ENCODE assay signal across 1 cellular context in the genomic region with DNA sequence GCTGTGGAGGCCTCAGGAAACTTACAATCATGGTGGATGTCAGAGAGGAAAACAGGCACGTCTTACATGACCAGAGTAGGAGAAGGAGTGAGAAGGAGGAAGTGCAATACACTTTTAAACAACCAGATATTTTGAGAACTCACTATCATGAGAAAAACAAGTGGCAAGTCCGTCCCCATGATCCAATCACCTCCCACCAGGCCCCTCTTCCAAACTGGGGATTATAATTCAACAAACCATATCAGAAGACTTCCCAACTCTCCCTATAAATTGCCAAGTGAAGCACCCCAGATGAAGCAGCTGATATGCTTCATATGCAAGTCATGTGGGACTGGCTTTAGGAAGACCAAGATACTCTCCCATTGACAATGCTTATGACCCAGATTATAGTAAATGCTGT.
TF ChIP-seq lines count a peak whose summit lies in the region.

No MANE protein-coding gene starts in this region.

TF ChIP-seq in K562, 482 proteins besides CTCF, POLR2A, EP300 and RAD21:
- peak; percentile 35; the same call in 1 of the 2 replicates for TF ChIP-seq L3MBTL2 (IDR thresholded peaks at IDR 0.05)
- no peak for TF ChIP-seq ZNF3 (CRISPR knock-in tag; IDR thresholded peaks at IDR 0.05)
- 0 out of 2 replicates have a peak, but pooled peaks have one; percentile 24 for TF ChIP-seq CXXC5 (CRISPR knock-in tag; IDR thresholded peaks at IDR 0.05)
- peak; percentile 76; the same call in 1 of the 2 replicates for TF ChIP-seq SPI1 (IDR thresholded peaks at IDR 0.05; ENCODE audit: borderline replicate concordance, low read depth, low read length)
- 0 out of 2 replicates have a peak, but pooled peaks have one; percentile 21 for TF ChIP-seq ATF4 (CRISPR knock-in tag; IDR thresholded peaks at IDR 0.05)
- TF ChIP-seq, protein P1, sequence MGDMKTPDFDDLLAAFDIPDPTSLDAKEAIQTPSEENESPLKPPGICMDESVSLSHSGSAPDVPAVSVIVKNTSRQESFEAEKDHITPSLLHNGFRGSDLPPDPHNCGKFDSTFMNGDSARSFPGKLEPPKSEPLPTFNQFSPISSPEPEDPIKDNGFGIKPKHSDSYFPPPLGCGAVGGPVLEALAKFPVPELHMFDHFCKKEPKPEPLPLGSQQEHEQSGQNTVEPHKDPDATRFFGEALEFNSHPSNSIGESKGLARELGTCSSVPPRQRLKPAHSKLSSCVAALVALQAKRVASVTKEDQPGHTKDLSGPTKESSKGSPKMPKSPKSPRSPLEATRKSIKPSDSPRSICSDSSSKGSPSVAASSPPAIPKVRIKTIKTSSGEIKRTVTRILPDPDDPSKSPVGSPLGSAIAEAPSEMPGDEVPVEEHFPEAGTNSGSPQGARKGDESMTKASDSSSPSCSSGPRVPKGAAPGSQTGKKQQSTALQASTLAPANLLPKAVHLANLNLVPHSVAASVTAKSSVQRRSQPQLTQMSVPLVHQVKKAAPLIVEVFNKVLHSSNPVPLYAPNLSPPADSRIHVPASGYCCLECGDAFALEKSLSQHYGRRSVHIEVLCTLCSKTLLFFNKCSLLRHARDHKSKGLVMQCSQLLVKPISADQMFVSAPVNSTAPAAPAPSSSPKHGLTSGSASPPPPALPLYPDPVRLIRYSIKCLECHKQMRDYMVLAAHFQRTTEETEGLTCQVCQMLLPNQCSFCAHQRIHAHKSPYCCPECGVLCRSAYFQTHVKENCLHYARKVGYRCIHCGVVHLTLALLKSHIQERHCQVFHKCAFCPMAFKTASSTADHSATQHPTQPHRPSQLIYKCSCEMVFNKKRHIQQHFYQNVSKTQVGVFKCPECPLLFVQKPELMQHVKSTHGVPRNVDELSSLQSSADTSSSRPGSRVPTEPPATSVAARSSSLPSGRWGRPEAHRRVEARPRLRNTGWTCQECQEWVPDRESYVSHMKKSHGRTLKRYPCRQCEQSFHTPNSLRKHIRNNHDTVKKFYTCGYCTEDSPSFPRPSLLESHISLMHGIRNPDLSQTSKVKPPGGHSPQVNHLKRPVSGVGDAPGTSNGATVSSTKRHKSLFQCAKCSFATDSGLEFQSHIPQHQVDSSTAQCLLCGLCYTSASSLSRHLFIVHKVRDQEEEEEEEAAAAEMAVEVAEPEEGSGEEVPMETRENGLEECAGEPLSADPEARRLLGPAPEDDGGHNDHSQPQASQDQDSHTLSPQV (IDR thresholded peaks at IDR 0.05): 0 out of 2 replicates have a peak, but pooled peaks have one; percentile 36
- TF ChIP-seq, protein P2, sequence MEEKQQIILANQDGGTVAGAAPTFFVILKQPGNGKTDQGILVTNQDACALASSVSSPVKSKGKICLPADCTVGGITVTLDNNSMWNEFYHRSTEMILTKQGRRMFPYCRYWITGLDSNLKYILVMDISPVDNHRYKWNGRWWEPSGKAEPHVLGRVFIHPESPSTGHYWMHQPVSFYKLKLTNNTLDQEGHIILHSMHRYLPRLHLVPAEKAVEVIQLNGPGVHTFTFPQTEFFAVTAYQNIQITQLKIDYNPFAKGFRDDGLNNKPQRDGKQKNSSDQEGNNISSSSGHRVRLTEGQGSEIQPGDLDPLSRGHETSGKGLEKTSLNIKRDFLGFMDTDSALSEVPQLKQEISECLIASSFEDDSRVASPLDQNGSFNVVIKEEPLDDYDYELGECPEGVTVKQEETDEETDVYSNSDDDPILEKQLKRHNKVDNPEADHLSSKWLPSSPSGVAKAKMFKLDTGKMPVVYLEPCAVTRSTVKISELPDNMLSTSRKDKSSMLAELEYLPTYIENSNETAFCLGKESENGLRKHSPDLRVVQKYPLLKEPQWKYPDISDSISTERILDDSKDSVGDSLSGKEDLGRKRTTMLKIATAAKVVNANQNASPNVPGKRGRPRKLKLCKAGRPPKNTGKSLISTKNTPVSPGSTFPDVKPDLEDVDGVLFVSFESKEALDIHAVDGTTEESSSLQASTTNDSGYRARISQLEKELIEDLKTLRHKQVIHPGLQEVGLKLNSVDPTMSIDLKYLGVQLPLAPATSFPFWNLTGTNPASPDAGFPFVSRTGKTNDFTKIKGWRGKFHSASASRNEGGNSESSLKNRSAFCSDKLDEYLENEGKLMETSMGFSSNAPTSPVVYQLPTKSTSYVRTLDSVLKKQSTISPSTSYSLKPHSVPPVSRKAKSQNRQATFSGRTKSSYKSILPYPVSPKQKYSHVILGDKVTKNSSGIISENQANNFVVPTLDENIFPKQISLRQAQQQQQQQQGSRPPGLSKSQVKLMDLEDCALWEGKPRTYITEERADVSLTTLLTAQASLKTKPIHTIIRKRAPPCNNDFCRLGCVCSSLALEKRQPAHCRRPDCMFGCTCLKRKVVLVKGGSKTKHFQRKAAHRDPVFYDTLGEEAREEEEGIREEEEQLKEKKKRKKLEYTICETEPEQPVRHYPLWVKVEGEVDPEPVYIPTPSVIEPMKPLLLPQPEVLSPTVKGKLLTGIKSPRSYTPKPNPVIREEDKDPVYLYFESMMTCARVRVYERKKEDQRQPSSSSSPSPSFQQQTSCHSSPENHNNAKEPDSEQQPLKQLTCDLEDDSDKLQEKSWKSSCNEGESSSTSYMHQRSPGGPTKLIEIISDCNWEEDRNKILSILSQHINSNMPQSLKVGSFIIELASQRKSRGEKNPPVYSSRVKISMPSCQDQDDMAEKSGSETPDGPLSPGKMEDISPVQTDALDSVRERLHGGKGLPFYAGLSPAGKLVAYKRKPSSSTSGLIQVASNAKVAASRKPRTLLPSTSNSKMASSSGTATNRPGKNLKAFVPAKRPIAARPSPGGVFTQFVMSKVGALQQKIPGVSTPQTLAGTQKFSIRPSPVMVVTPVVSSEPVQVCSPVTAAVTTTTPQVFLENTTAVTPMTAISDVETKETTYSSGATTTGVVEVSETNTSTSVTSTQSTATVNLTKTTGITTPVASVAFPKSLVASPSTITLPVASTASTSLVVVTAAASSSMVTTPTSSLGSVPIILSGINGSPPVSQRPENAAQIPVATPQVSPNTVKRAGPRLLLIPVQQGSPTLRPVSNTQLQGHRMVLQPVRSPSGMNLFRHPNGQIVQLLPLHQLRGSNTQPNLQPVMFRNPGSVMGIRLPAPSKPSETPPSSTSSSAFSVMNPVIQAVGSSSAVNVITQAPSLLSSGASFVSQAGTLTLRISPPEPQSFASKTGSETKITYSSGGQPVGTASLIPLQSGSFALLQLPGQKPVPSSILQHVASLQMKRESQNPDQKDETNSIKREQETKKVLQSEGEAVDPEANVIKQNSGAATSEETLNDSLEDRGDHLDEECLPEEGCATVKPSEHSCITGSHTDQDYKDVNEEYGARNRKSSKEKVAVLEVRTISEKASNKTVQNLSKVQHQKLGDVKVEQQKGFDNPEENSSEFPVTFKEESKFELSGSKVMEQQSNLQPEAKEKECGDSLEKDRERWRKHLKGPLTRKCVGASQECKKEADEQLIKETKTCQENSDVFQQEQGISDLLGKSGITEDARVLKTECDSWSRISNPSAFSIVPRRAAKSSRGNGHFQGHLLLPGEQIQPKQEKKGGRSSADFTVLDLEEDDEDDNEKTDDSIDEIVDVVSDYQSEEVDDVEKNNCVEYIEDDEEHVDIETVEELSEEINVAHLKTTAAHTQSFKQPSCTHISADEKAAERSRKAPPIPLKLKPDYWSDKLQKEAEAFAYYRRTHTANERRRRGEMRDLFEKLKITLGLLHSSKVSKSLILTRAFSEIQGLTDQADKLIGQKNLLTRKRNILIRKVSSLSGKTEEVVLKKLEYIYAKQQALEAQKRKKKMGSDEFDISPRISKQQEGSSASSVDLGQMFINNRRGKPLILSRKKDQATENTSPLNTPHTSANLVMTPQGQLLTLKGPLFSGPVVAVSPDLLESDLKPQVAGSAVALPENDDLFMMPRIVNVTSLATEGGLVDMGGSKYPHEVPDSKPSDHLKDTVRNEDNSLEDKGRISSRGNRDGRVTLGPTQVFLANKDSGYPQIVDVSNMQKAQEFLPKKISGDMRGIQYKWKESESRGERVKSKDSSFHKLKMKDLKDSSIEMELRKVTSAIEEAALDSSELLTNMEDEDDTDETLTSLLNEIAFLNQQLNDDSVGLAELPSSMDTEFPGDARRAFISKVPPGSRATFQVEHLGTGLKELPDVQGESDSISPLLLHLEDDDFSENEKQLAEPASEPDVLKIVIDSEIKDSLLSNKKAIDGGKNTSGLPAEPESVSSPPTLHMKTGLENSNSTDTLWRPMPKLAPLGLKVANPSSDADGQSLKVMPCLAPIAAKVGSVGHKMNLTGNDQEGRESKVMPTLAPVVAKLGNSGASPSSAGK (IDR thresholded peaks at IDR 0.05): peak; percentile 33; the same call in 1 of the 2 replicates
- no peak for TF ChIP-seq TEAD1 (CRISPR knock-in tag; IDR thresholded peaks at IDR 0.05)
- no peak for TF ChIP-seq SP2 (IDR thresholded peaks at IDR 0.05; ENCODE audit: extremely low read depth, low read depth, low read length, poor library complexity, severe bottlenecking)
- no peak for TF ChIP-seq ZNF79 (CRISPR knock-in tag; IDR thresholded peaks at IDR 0.05; ENCODE audit: low read depth)
- no peak for TF ChIP-seq SAFB (IDR thresholded peaks at IDR 0.05; ENCODE audit: borderline replicate concordance, low read depth, low read length)
- TF ChIP-seq, protein P3, sequence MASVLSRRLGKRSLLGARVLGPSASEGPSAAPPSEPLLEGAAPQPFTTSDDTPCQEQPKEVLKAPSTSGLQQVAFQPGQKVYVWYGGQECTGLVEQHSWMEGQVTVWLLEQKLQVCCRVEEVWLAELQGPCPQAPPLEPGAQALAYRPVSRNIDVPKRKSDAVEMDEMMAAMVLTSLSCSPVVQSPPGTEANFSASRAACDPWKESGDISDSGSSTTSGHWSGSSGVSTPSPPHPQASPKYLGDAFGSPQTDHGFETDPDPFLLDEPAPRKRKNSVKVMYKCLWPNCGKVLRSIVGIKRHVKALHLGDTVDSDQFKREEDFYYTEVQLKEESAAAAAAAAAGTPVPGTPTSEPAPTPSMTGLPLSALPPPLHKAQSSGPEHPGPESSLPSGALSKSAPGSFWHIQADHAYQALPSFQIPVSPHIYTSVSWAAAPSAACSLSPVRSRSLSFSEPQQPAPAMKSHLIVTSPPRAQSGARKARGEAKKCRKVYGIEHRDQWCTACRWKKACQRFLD (CRISPR knock-in tag; IDR thresholded peaks at IDR 0.05): 0 out of 2 replicates have a peak, but pooled peaks have one; percentile 33
- TF ChIP-seq, protein P4, sequence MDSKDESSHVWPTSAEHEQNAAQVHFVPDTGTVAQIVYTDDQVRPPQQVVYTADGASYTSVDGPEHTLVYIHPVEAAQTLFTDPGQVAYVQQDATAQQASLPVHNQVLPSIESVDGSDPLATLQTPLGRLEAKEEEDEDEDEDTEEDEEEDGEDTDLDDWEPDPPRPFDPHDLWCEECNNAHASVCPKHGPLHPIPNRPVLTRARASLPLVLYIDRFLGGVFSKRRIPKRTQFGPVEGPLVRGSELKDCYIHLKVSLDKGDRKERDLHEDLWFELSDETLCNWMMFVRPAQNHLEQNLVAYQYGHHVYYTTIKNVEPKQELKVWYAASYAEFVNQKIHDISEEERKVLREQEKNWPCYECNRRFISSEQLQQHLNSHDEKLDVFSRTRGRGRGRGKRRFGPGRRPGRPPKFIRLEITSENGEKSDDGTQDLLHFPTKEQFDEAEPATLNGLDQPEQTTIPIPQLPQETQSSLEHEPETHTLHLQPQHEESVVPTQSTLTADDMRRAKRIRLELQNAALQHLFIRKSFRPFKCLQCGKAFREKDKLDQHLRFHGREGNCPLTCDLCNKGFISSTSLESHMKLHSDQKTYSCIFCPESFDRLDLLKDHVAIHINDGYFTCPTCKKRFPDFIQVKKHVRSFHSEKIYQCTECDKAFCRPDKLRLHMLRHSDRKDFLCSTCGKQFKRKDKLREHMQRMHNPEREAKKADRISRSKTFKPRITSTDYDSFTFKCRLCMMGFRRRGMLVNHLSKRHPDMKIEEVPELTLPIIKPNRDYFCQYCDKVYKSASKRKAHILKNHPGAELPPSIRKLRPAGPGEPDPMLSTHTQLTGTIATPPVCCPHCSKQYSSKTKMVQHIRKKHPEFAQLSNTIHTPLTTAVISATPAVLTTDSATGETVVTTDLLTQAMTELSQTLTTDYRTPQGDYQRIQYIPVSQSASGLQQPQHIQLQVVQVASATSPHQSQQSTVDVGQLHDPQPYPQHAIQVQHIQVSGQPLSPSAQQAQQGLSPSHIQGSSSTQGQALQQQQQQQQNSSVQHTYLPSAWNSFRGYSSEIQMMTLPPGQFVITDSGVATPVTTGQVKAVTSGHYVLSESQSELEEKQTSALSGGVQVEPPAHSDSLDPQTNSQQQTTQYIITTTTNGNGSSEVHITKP (IDR thresholded peaks at IDR 0.05; ENCODE audit: partially characterized antibody): peak; percentile 90
- 0 out of 2 replicates have a peak, but pooled peaks have one; percentile 23 for TF ChIP-seq MAFG (tag; conservative IDR thresholded peaks at IDR 0.05)
- 0 out of 2 replicates have a peak, but pooled peaks have one; percentile 4 for TF ChIP-seq C11orf30 (IDR thresholded peaks at IDR 0.05; ENCODE audit: low read depth)
- peak in 1 of 2 experiments; percentile 44; a peak in 1 of 4 replicates for TF ChIP-seq ZNF639 (CRISPR knock-in tag; conservative IDR thresholded peaks at IDR 0.05 in 1 of 2, IDR thresholded peaks at IDR 0.05 in 1 of 2)
- TF ChIP-seq ZNF766 (CRISPR knock-in tag; conservative IDR thresholded peaks at IDR 0.05): peak; percentile 34; the same call in 1 of the 2 replicates
- TF ChIP-seq CBFA2T3 (IDR thresholded peaks at IDR 0.05): peak; percentile 20
